Comparison of ENCODE assay signal across 2 cellular contexts in genomic region chr5:119028575-119028974, GRCh38.
TF ChIP-seq lines count a peak whose summit lies in the region.

No MANE protein-coding gene starts in this region.

TF ChIP-seq in IMR-90, 13 proteins besides CTCF, POLR2A, EP300 and RAD21 (continued from another document):
- TF ChIP-seq BHLHE40 (IDR thresholded peaks at IDR 0.05; ENCODE audit: low read depth, low read length) (no peak), RFX5 (IDR thresholded peaks at IDR 0.05; ENCODE audit: low read depth, low read length) (no peak), NFE2L2 (IDR thresholded peaks at IDR 0.05; ENCODE audit: low read depth, low read length) (no peak), SMC3 (IDR thresholded peaks at IDR 0.05; ENCODE audit: low read depth, low read length) (no peak), FOS (IDR thresholded peaks at IDR 0.05; ENCODE audit: low read depth, low read length) (no peak), MXI1 (IDR thresholded peaks at IDR 0.05; ENCODE audit: borderline replicate concordance, low read depth, low read length) (no peak), RCOR1 (IDR thresholded peaks at IDR 0.05; ENCODE audit: insufficient replicate concordance, low read length) (no peak)
- TF ChIP-seq, protein P1, sequence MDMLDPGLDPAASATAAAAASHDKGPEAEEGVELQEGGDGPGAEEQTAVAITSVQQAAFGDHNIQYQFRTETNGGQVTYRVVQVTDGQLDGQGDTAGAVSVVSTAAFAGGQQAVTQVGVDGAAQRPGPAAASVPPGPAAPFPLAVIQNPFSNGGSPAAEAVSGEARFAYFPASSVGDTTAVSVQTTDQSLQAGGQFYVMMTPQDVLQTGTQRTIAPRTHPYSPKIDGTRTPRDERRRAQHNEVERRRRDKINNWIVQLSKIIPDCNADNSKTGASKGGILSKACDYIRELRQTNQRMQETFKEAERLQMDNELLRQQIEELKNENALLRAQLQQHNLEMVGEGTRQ (IDR thresholded peaks at IDR 0.05; ENCODE audit: low read depth, low read length) = no peak

TF ChIP-seq in WTC11, 78 proteins besides CTCF, POLR2A, EP300 and RAD21:
- TF ChIP-seq, protein P2, sequence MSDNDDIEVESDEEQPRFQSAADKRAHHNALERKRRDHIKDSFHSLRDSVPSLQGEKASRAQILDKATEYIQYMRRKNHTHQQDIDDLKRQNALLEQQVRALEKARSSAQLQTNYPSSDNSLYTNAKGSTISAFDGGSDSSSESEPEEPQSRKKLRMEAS (CRISPR knock-in tag; IDR thresholded peaks at IDR 0.05) = no peak
- TF ChIP-seq, protein P3, sequence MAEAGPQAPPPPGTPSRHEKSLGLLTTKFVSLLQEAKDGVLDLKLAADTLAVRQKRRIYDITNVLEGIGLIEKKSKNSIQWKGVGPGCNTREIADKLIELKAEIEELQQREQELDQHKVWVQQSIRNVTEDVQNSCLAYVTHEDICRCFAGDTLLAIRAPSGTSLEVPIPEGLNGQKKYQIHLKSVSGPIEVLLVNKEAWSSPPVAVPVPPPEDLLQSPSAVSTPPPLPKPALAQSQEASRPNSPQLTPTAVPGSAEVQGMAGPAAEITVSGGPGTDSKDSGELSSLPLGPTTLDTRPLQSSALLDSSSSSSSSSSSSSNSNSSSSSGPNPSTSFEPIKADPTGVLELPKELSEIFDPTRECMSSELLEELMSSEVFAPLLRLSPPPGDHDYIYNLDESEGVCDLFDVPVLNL (CRISPR knock-in tag; IDR thresholded peaks at IDR 0.05; ENCODE audit: borderline replicate concordance, low read depth) = no peak
- TF ChIP-seq ATF1 (CRISPR knock-in tag; IDR thresholded peaks at IDR 0.05) = no peak
- TF ChIP-seq ZNF425 (CRISPR knock-in tag; conservative IDR thresholded peaks at IDR 0.05) = no peak
- TF ChIP-seq TCF7 (CRISPR knock-in tag; IDR thresholded peaks at IDR 0.05; ENCODE audit: low read depth) = no peak
- no peak for TF ChIP-seq FOXP4 (CRISPR knock-in tag; IDR thresholded peaks at IDR 0.05)
- no peak for TF ChIP-seq NFE2L1 (CRISPR knock-in tag; IDR thresholded peaks at IDR 0.05)
- no peak for TF ChIP-seq NR1H2 (CRISPR knock-in tag; IDR thresholded peaks at IDR 0.05)
- no peak for TF ChIP-seq CREB1 (CRISPR knock-in tag; IDR thresholded peaks at IDR 0.05)
- no peak for TF ChIP-seq IRF2 (CRISPR knock-in tag; IDR thresholded peaks at IDR 0.05; ENCODE audit: borderline replicate concordance, low read depth)
- TF ChIP-seq FOXK1 (CRISPR knock-in tag; IDR thresholded peaks at IDR 0.05) = no peak
- no peak for TF ChIP-seq MYBL2 (CRISPR knock-in tag; IDR thresholded peaks at IDR 0.05)
- no peak for TF ChIP-seq ZNF263 (CRISPR knock-in tag; IDR thresholded peaks at IDR 0.05; ENCODE audit: low read depth)
- no peak for TF ChIP-seq ELF4 (CRISPR knock-in tag; IDR thresholded peaks at IDR 0.05; ENCODE audit: low read depth)
- no peak for TF ChIP-seq NR3C1 (CRISPR knock-in tag; conservative IDR thresholded peaks at IDR 0.05; ENCODE audit: low read depth)
- TF ChIP-seq SOX15 (CRISPR knock-in tag; IDR thresholded peaks at IDR 0.05) = no peak
- no peak for TF ChIP-seq ZNF219 (CRISPR knock-in tag; IDR thresholded peaks at IDR 0.05; ENCODE audit: borderline replicate concordance)
- TF ChIP-seq AR (CRISPR knock-in tag; IDR thresholded peaks at IDR 0.05) = no peak
- no peak for TF ChIP-seq SMAD4 (CRISPR knock-in tag; IDR thresholded peaks at IDR 0.05)
